Comparison of ENCODE assay signal across 26 cellular contexts in the genomic region with DNA sequence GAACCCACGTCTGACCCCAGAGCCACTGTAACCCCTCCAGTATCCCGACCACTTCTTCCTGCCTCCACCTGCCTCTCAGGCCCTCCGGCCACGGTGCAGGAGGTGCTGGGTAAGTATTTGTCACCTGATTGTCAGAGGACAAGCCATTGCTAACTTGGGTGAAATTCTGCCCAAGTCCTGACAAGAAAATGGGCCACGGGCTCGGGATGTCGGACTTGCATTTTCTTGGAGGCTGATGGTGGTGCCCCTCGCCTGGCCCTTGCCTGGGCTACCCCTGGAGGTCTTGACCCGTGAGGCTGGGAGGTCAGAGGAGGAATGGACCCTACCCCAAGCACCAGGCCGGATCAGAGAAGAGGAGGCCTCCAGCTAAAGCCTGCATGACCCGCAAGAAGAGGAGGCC.
DNase-seq lines count a peak whose midpoint lies in the region; ATAC-seq and TF ChIP-seq lines count a peak whose summit lies in the region.
"Had no signal": no experiment of that assay in that cellular context is flagged by ENCODE, and none has a peak within 500 bp of the region (broad histone marks: within the 10 kb centered on the region; RNA-seq: fewer than 3 reads in every experiment).

No MANE protein-coding gene starts in this region.

- H3K9me3 Mint-ChIP-seq in neural progenitor cell: no peaks in the 10 kb centered on the region
- H3K9me3 Mint-ChIP-seq: T-helper 1 cell treated with Interleukin-12 subunit alpha and Interleukin-12 subunit beta and Interleukin-4 antibody, amounts not matched to agents 30 μg/mL and 1 μg/mL, for 36 hours had no signal

- H3K4me3 ChIP-seq in breast epithelium (no peak overlapping the region), mammary epithelial cell (replicated peaks in 1 of 3; ENCODE audit: insufficient read depth in 1 of 3, low read depth in 2 of 3, low read length in 3 of 3) (no peak overlapping the region), gastroesophageal sphincter (no peak overlapping the region), neural progenitor cell (no peak overlapping the region), vagina (no peak overlapping the region)
- H3K4me3 ChIP-seq: A549, ovary, right lobe of liver, tibial artery had no signal

- in situ Hi-C loops in mammary epithelial cell (cut with MboI; ENCODE audit: low sequenced_read_pairs in 2 of 2): no loop called here

- peaks cover 7% of the 10 kb centered on the region for H3K27me3 Mint-ChIP-seq in neural progenitor cell (ENCODE audit: insufficient read depth, low read depth)

- H3K4me2 ChIP-seq in mammary epithelial cell (ENCODE audit: insufficient read depth, low read depth, low read length) (no peak overlapping the region), neural progenitor cell (no peak overlapping the region)
- H3K4me2 ChIP-seq: A549, KMS-11 had no signal

- peaks cover 25% of the 10 kb centered on the region for H3K4me1 Mint-ChIP-seq in neural progenitor cell

- CTCF ChIA-PET in mammary epithelial cell (lab: Charles Lee; ENCODE audit: low non-redundant PET): no interaction called here

- H3K79me2 ChIP-seq in mammary epithelial cell (ENCODE audit: insufficient read depth, low read length) (no peaks in the 10 kb centered on the region), neural progenitor cell (ENCODE audit: low read depth) (no peaks in the 10 kb centered on the region)

- H3K9me3 ChIP-seq in breast epithelium (no peaks in the 10 kb centered on the region), mammary epithelial cell (replicated peaks; ENCODE audit: insufficient read depth, low read length) (peaks cover 11% of the 10 kb centered on the region), gastroesophageal sphincter (no peaks in the 10 kb centered on the region), neural progenitor cell (ENCODE audit: low read depth) (no peaks in the 10 kb centered on the region), vagina (no peaks in the 10 kb centered on the region)
- H3K9me3 ChIP-seq: A549, ovary, right lobe of liver, tibial artery had no signal

- intact Hi-C loops in breast epithelium (cut with DNase I; ENCODE audit: low total_unique reads) (no loop called here), mammary epithelial cell (cut with micrococcal nuclease) (no loop called here), vagina (cut with DNase I) (no loop called here)

- no peaks in the 10 kb centered on the region for H3F3A ChIP-seq in neural progenitor cell (ENCODE audit: low read depth)

- TF ChIP-seq POLR2A in breast epithelium (IDR thresholded peaks at IDR 0.05) (no peak), gastroesophageal sphincter (IDR thresholded peaks at IDR 0.05) (no peak), vagina (IDR thresholded peaks at IDR 0.05) (no peak)

- H3K36me3 Mint-ChIP-seq in neural progenitor cell: no peaks in the 10 kb centered on the region

- H4K20me1 ChIP-seq in mammary epithelial cell (ENCODE audit: insufficient read depth, low read length) (no peaks in the 10 kb centered on the region), neural progenitor cell (ENCODE audit: low read depth) (no peaks in the 10 kb centered on the region)

- TF ChIP-seq CTCF in breast epithelium (IDR thresholded peaks at IDR 0.05) (no peak), mammary epithelial cell (conservative IDR thresholded peaks at IDR 0.05 in 1 of 2, IDR thresholded peaks at IDR 0.05 in 1 of 2; ENCODE audit: extremely low read depth in 1 of 2, insufficient read depth in 1 of 2, low read depth in 1 of 2, low read length in 2 of 2) (no peak), gastroesophageal sphincter (IDR thresholded peaks at IDR 0.05) (no peak), neural progenitor cell (IDR thresholded peaks at IDR 0.05) (no peak), vagina (IDR thresholded peaks at IDR 0.05) (no peak)

- H3K27ac Mint-ChIP-seq in neural progenitor cell: peak overlapping the region; percentile 94
- H3K27ac Mint-ChIP-seq: effector memory CD8-positive, alpha-beta T cell; T-helper 1 cell treated with Interleukin-12 subunit alpha and Interleukin-12 subunit beta and Interleukin-4 antibody, amounts not matched to agents 30 μg/mL and 1 μg/mL, for 36 hours had no signal

- H3K27ac ChIP-seq in breast epithelium: peak overlapping the region; percentile 13 to 71
- H3K27ac ChIP-seq in mammary epithelial cell (ENCODE audit: insufficient read depth, low read depth, low read length): no peak overlapping the region
- peak overlapping the region in 3 of 4 donors; percentile 37 to 57 (median 51) for H3K27ac ChIP-seq in gastroesophageal sphincter
- H3K27ac ChIP-seq in neural progenitor cell: no peak overlapping the region
- peak overlapping the region; percentile 67 for H3K27ac ChIP-seq in vagina
- H3K27ac ChIP-seq: A549, KMS-11, right lobe of liver, tibial artery had no signal

- H3K9ac ChIP-seq in mammary epithelial cell (ENCODE audit: insufficient read depth, low read length): no peak overlapping the region
- H3K9ac ChIP-seq in neural progenitor cell: peak overlapping the region; percentile 7
- H3K9ac ChIP-seq: KMS-11 had no signal

- dilution Hi-C loops in mammary epithelial cell (cut with HindIII; ENCODE audit: low sequenced_read_pairs): no loop called here

- H3K36me3 ChIP-seq in breast epithelium: no peaks in the 10 kb centered on the region
- H3K36me3 ChIP-seq in mammary epithelial cell (ENCODE audit: insufficient read depth, low read length): no peaks in the 10 kb centered on the region
- H3K36me3 ChIP-seq in gastroesophageal sphincter: no peaks in the 10 kb centered on the region
- H3K36me3 ChIP-seq in neural progenitor cell: no peaks in the 10 kb centered on the region
- H3K36me3 ChIP-seq in vagina: no peaks in the 10 kb centered on the region
- H3K36me3 ChIP-seq: ovary, right lobe of liver, tibial artery had no signal

- ATAC-seq in gastroesophageal sphincter (no peak), GM18861 (IDR thresholded peaks at IDR 0.05; ENCODE audit: unreplicated experiment) (no peak)
- ATAC-seq: A549; effector memory CD8-positive, alpha-beta T cell had no signal

- no TSS peak for BruUV-seq in mammary epithelial cell (replicated peaks; lab: Mats Ljungman, UMichigan)

- peak in 1 of 2 donors; percentile 45 for DNase-seq in breast epithelium (ENCODE audit: low spot score in 2 of 2)
- no peak for DNase-seq in mammary epithelial cell
- no peak for DNase-seq in neural progenitor cell (ENCODE audit: low spot score)
- no peak for DNase-seq in vagina (ENCODE audit: extremely low spot score in 2 of 2)
- DNase-seq in activated CD4-positive, alpha-beta T cell treated with anti-CD3 and anti-CD28 coated beads for 48 hours: no peak
- DNase-seq in NCI-H2196 treated with DMSO at 0.1 percent for 48 hours (lab: John Stamatoyannopoulos, UW; ENCODE audit: unreplicated experiment): no peak
- DNase-seq: activated CD4-positive, alpha-beta T cell treated with anti-CD3 and anti-CD28 coated beads, Interleukin-2, amount 50 U/mL, for 1 hour; activated CD8-positive, alpha-beta memory T cell treated with anti-CD3 and anti-CD28 coated beads, Interleukin-2, amount 50 U/mL, for 4 hours; activated gamma-delta T cell treated with Interleukin-2 at 50 U/mL for 16 hours; amygdala; C1 segment of cervical spinal cord; Calu3; cerebellar nuclear complex; effector memory CD8-positive, alpha-beta T cell; NCI-H1694; NCI-H2227 treated with DMSO at 0.1 percent for 48 hours; stimulated activated CD4-positive, alpha-beta T cell treated with anti-CD3 and anti-CD28 coated beads, Interleukin-1b, Interleukin-23, amount 100 ng/mL, for 48 hours; stimulated activated naive CD4-positive, alpha-beta T cell treated with Interleukin-2 at 50 U/mL for 16 hours had no signal

- no peak overlapping the region for H3K4me3 Mint-ChIP-seq in neural progenitor cell
- H3K4me3 Mint-ChIP-seq: effector memory CD8-positive, alpha-beta T cell; T-helper 1 cell treated with Interleukin-12 subunit alpha and Interleukin-12 subunit beta and Interleukin-4 antibody, amounts not matched to agents 30 μg/mL and 1 μg/mL, for 36 hours had no signal

- TF ChIP-seq EP300 in gastroesophageal sphincter (IDR thresholded peaks at IDR 0.05): no peak

- H3K4me1 ChIP-seq in breast epithelium (no peaks in the 10 kb centered on the region), mammary epithelial cell (ENCODE audit: insufficient read depth, low read length) (no peaks in the 10 kb centered on the region), gastroesophageal sphincter (peaks cover 0 to 6% (median 0%) of the 10 kb centered on the region in 3 donors), neural progenitor cell (peaks cover 6% of the 10 kb centered on the region), vagina (peaks cover 21% of the 10 kb centered on the region)
- H3K4me1 ChIP-seq: A549, right lobe of liver, tibial artery had no signal

- 66% methylated on average over 10 of the region's 11 CpGs for WGBS in mammary epithelial cell (ENCODE audit: low coverage, missing lambda C conversion rate)
- 50% methylated on average over 1 of the region's 11 CpGs; no CpG with 5 or more reads in 1 of the 2 donors for WGBS in gastroesophageal sphincter (ENCODE audit: low coverage in 1 of 2), 2 donors

- H3K27me3 ChIP-seq in breast epithelium: peaks cover 0 to 9% of the 10 kb centered on the region in 2 donors
- H3K27me3 ChIP-seq in mammary epithelial cell (ENCODE audit: insufficient read depth, low read length): no peaks in the 10 kb centered on the region
- H3K27me3 ChIP-seq in gastroesophageal sphincter: peaks cover 12% of the 10 kb centered on the region
- H3K27me3 ChIP-seq in neural progenitor cell: no peaks in the 10 kb centered on the region
- no peaks in the 10 kb centered on the region for H3K27me3 ChIP-seq in vagina
- H3K27me3 ChIP-seq: ovary, right lobe of liver had no signal

- H2AFZ ChIP-seq in mammary epithelial cell (ENCODE audit: low read depth, low read length) (no peak overlapping the region), neural progenitor cell (replicated peaks) (no peak overlapping the region)

Comparison
In these comparisons a context has a peak if more than half of its experiments do, and no peak if none do; other contexts are left out.
1. H3K27ac ChIP-seq: peak in breast epithelium (2 of 2), gastroesophageal sphincter (3 of 4) and vagina (single experiment); none in mammary epithelial cell (single experiment) and neural progenitor cell (single experiment).